1 cellular context compared by ENCODE assay signal in the genomic region with DNA sequence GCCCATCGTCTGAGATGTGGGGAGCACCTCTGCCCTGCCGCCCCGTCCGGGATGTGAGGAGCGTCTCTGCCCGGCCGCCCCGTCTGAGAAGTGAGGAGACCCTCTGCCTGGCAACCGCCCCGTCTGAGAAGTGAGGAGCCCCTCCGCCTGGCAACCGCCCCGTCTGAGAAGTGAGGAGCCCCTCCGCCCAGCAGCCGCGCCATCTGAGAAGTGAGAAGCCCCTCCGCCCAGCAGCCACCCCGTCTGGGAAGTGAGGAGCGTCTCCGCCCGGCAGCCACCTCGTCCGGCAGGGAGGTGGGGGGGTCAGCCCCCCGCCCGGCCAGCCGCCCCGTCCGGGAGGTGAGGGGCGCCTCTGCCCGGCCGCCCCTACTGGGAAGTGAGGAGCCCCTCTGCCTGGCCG.
DNase-seq lines count a peak whose midpoint lies in the region; TF ChIP-seq lines count a peak whose summit lies in the region.
"Not testable (repeated sequence)": the region's sequence is repeated elsewhere in the genome, so short reads cannot be mapped to it uniquely, and the experiment has no call there.

No MANE protein-coding gene starts in this region.

- not testable (repeated sequence) for TF ChIP-seq CTCF in chondrocyte (IDR thresholded peaks at IDR 0.05)

- not testable (repeated sequence) for H3K27me3 Mint-ChIP-seq in chondrocyte (ENCODE audit: low read depth)

- peak; percentile 72 for DNase-seq in chondrocyte (ENCODE audit: low spot score)

- not testable (repeated sequence) for H3K36me3 Mint-ChIP-seq in chondrocyte (ENCODE audit: low read depth)

- not testable (repeated sequence) for H3K4me1 Mint-ChIP-seq in chondrocyte (ENCODE audit: low read depth)

- not testable (repeated sequence) for H3K27ac Mint-ChIP-seq in chondrocyte (ENCODE audit: unreplicated experiment)

- H3K4me3 Mint-ChIP-seq in chondrocyte (ENCODE audit: unreplicated experiment): not testable (repeated sequence)

- H3K9me3 Mint-ChIP-seq in chondrocyte (ENCODE audit: low read depth): peaks cover 19% of the 10 kb centered on the region
